In the genomic region with DNA sequence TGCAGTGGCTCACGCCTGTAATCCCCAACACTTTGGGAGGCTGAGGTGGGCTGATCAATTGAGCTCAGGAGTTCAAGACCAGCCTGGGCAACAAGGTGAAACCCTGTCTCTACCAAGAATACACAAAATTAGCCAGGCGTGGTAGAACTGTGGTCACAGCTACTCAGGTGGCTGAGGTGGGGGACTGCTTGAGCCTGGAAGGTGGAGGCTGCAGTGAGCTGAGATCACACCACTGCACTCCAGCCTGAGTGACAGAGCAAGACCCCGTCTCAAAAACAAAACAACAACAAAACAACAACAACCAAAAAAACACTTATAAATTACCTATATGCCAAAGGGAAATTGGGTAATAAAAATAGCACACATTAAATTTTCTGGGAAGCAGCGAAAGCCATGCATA, we compare ENCODE assay signal across 13 cellular contexts.
DNase-seq lines count a peak whose midpoint lies in the region; ATAC-seq, FAIRE-seq and TF ChIP-seq lines count a peak whose summit lies in the region.
"Had no signal": no experiment of that assay in that cellular context is flagged by ENCODE, and none has a peak within 500 bp of the region (broad histone marks: within the 10 kb centered on the region; RNA-seq: fewer than 3 reads in every experiment).

No MANE protein-coding gene starts in this region.

- peaks cover 79% of the 10 kb centered on the region for H3K4me1 Mint-ChIP-seq in activated CD4-positive, alpha-beta memory T cell treated with anti-CD3 and anti-CD28 coated beads, Interleukin-2, amount 10 ng/mL, durations not matched to agents 7 days and 5 days

- H3K9me3 ChIP-seq in skeletal muscle tissue (ENCODE audit: control insufficient read depth in 3 of 3, low read length in 3 of 3) (no peaks in the 10 kb centered on the region), BE2C (no peaks in the 10 kb centered on the region)

- H3K4me1 ChIP-seq in skeletal muscle tissue (ENCODE audit: control insufficient read depth in 3 of 3, insufficient read depth in 3 of 3, low read length in 3 of 3) (peaks cover 51 to 84% (median 81%) of the 10 kb centered on the region in 3 donors), BE2C (peaks cover 30% of the 10 kb centered on the region)

- TF ChIP-seq POLR2A in H54 (IDR thresholded peaks at IDR 0.05; ENCODE audit: low read depth, low read length) = no peak

- peaks cover 1% of the 10 kb centered on the region for H3K27me3 Mint-ChIP-seq in activated CD4-positive, alpha-beta memory T cell treated with anti-CD3 and anti-CD28 coated beads, Interleukin-2, amount 10 ng/mL, durations not matched to agents 7 days and 5 days

- peaks cover 6% of the 10 kb centered on the region for H3K9me3 Mint-ChIP-seq in activated CD4-positive, alpha-beta memory T cell treated with anti-CD3 and anti-CD28 coated beads, Interleukin-2, amount 10 ng/mL, durations not matched to agents 7 days and 5 days

- no peak for DNase-seq in activated CD4-positive, alpha-beta memory T cell treated with anti-CD3 and anti-CD28 coated beads, Interleukin-2, amount 10 ng/mL, durations not matched to agents 7 days and 5 days
- DNase-seq in NOMO-1 (lab: John Stamatoyannopoulos, UW; ENCODE audit: unreplicated experiment in 2 of 2) = no peak
- no peak for DNase-seq in stimulated activated CD4-positive, alpha-beta T cell treated with anti-CD3 and anti-CD28 coated beads, Interleukin-2, amount 100 ng/mL, for 48 hours
- DNase-seq in H54 (ENCODE audit: insufficient read length, low spot score) = no peak
- no peak for DNase-seq in BE2C
- DNase-seq: anterior cingulate cortex, NCI-H748 treated with DMSO at 0.1 percent for 48 hours had no signal

- H3K27me3 ChIP-seq in skeletal muscle tissue (ENCODE audit: control insufficient read depth in 3 of 3, insufficient read depth in 3 of 3, low read length in 3 of 3) (no peaks in the 10 kb centered on the region), BE2C (no peaks in the 10 kb centered on the region)
- H3K27me3 ChIP-seq: tibial artery had no signal

- H3K4me3 Mint-ChIP-seq in activated CD4-positive, alpha-beta memory T cell treated with anti-CD3 and anti-CD28 coated beads, Interleukin-2, amount 10 ng/mL, durations not matched to agents 7 days and 5 days = peak overlapping the region; percentile 72
- H3K4me3 Mint-ChIP-seq: H9, mesothelial cell of epicardium had no signal

- no peak for TF ChIP-seq CTCF in BE2C (IDR thresholded peaks at IDR 0.05; ENCODE audit: low read depth, low read length)

- peak overlapping the region; percentile 95 for H3K27ac Mint-ChIP-seq in activated CD4-positive, alpha-beta memory T cell treated with anti-CD3 and anti-CD28 coated beads, Interleukin-2, amount 10 ng/mL, durations not matched to agents 7 days and 5 days
- H3K27ac Mint-ChIP-seq: H9, mesothelial cell of epicardium had no signal

- peak overlapping the region; percentile 45 for H3K27ac ChIP-seq in skeletal muscle tissue (ENCODE audit: low read depth, low read length)
- H3K27ac ChIP-seq: tibial artery had no signal

- POLR2A ChIA-PET in activated CD4-positive, alpha-beta memory T cell treated with anti-CD3 and anti-CD28 coated beads, Interleukin-2, amount 10 ng/mL, durations not matched to agents 7 days and 5 days (lab: Charles Lee) = interaction anchor here (1.2 to 2.4 kb wide), 5 partner anchors 9 to 142 kb away, joined by 4 to 20 read pairs (median 8); partner anchors contain the start of gene HDAC4

- H3K36me3 Mint-ChIP-seq in activated CD4-positive, alpha-beta memory T cell treated with anti-CD3 and anti-CD28 coated beads, Interleukin-2, amount 10 ng/mL, durations not matched to agents 7 days and 5 days (ENCODE audit: low read depth) = peaks cover 51% of the 10 kb centered on the region

- no peak overlapping the region for H3K9ac ChIP-seq in skeletal muscle tissue (ENCODE audit: low read depth in 1 of 3, low read length in 3 of 3)

- FAIRE-seq in H54 (lab: Jason Lieb, UNC) = no peak

- H3K36me3 ChIP-seq in skeletal muscle tissue (ENCODE audit: control insufficient read depth in 3 of 3, insufficient read depth in 3 of 3, low read length in 3 of 3) = peaks cover 0 to 7% (median 0%) of the 10 kb centered on the region in 3 donors
- H3K36me3 ChIP-seq in BE2C = no peaks in the 10 kb centered on the region
- H3K36me3 ChIP-seq: tibial artery had no signal

- H3K4me3 ChIP-seq in skeletal muscle tissue (ENCODE audit: low read length in 3 of 3) (no peak overlapping the region), BE2C (ENCODE audit: low read depth, low read length) (no peak overlapping the region)
- H3K4me3 ChIP-seq: tibial artery had no signal

- ATAC-seq in GM18870 (IDR thresholded peaks at IDR 0.05; ENCODE audit: unreplicated experiment) (peak; percentile 45), HG02610 (IDR thresholded peaks at IDR 0.05; ENCODE audit: unreplicated experiment) (peak; percentile 43)

- CTCF ChIA-PET in activated CD4-positive, alpha-beta memory T cell treated with anti-CD3 and anti-CD28 coated beads, Interleukin-2, amount 10 ng/mL, durations not matched to agents 7 days and 5 days (lab: Charles Lee) = interaction anchor here (0.7 to 1.2 kb wide), 3 partner anchors 12 to 122 kb away, joined by 3 read pairs; no protein-coding TSS in a partner anchor
